Comparison of ENCODE assay signal across 11 cellular contexts in genomic region chr13:36343766-36344165, GRCh38. TPM values are rescaled to one million over a fixed set of nuclear protein-coding genes. Genes with fewer than 3 reads are reported as not detected.
DNase-seq lines count a peak whose midpoint lies in the region; ATAC-seq and TF ChIP-seq lines count a peak whose summit lies in the region.
"Had no signal": no experiment of that assay in that cellular context is flagged by ENCODE, and none has a peak within 500 bp of the region (broad histone marks: within the 10 kb centered on the region; RNA-seq: fewer than 3 reads in every experiment).

No MANE protein-coding gene starts in this region.

- H3K4me1 Mint-ChIP-seq in activated T-helper 1 cell treated with anti-CD3 and anti-CD28 coated beads, Interleukin-12 subunit alpha, Interleukin-12 subunit beta, Interleukin-2, Interleukin-4 antibody, amounts not matched to agents 30 ng/mL and 10 ng/mL and 1 ng/mL, durations not matched to agents 14 hours and 24 hours and 36 hours (ENCODE audit: low read depth), result peaks cover 38% of the 10 kb centered on the region
- peaks cover 14 to 17% of the 10 kb centered on the region in 2 donors for H3K4me1 Mint-ChIP-seq in stimulated activated naive B cell treated with anti-CD40 and anti-IgM and Interleukin-4, amounts not matched to agents 10 μg/mL and 1 μg/mL and 100 μg/mL, for 72 hours
- H3K4me1 Mint-ChIP-seq: central memory CD8-positive, alpha-beta T cell had no signal

- H3K4me3 ChIP-seq in gastroesophageal sphincter, result peak overlapping the region in 1 of 2 donors; percentile 74

- peaks cover under 1% of the 10 kb centered on the region for H3K36me3 Mint-ChIP-seq in activated T-helper 1 cell treated with anti-CD3 and anti-CD28 coated beads, Interleukin-12 subunit alpha, Interleukin-12 subunit beta, Interleukin-2, Interleukin-4 antibody, amounts not matched to agents 30 ng/mL and 10 ng/mL and 1 ng/mL, durations not matched to agents 14 hours and 24 hours and 36 hours (ENCODE audit: low read depth)
- peaks cover 4 to 5% of the 10 kb centered on the region in 2 donors for H3K36me3 Mint-ChIP-seq in stimulated activated naive B cell treated with anti-CD40 and anti-IgM and Interleukin-4, amounts not matched to agents 10 μg/mL and 1 μg/mL and 100 μg/mL, for 72 hours

- peak; percentile 30 for DNase-seq in DMS79 treated with DMSO at 0.1 percent for 48 hours (lab: John Stamatoyannopoulos, UW)
- DNase-seq in DMS79 (lab: John Stamatoyannopoulos, UW), result no peak
- DNase-seq in activated T-helper 1 cell treated with anti-CD3 and anti-CD28 coated beads, Interleukin-12 subunit alpha, Interleukin-12 subunit beta, Interleukin-2, Interleukin-4 antibody, amounts not matched to agents 30 ng/mL and 10 ng/mL and 1 ng/mL, durations not matched to agents 14 hours and 24 hours and 36 hours (ENCODE audit: low spot score), result no peak
- no peak for DNase-seq in stimulated activated naive B cell treated with anti-CD40 and anti-IgM and Interleukin-4, amounts not matched to agents 10 μg/mL and 1 μg/mL and 100 μg/mL, for 72 hours
- no peak for DNase-seq in stimulated activated CD4-positive, alpha-beta T cell treated with anti-CD3 and anti-CD28 coated beads, Interleukin-15, amount 100 ng/mL, for 24 hours
- no peak for DNase-seq in GF-D8 (lab: John Stamatoyannopoulos, UW)
- no peak for DNase-seq in NCI-H2171 (lab: John Stamatoyannopoulos, UW)
- DNase-seq: hypothalamus had no signal

- WGBS in gastroesophageal sphincter (ENCODE audit: low coverage in 1 of 2), 2 donors, result 90 to 100% methylated on average over 1 to 2 of the region's 3 CpGs

- peak overlapping the region; percentile 20 for H3K4me3 Mint-ChIP-seq in activated T-helper 1 cell treated with anti-CD3 and anti-CD28 coated beads, Interleukin-12 subunit alpha, Interleukin-12 subunit beta, Interleukin-2, Interleukin-4 antibody, amounts not matched to agents 30 ng/mL and 10 ng/mL and 1 ng/mL, durations not matched to agents 14 hours and 24 hours and 36 hours
- H3K4me3 Mint-ChIP-seq in stimulated activated naive B cell treated with anti-CD40 and anti-IgM and Interleukin-4, amounts not matched to agents 10 μg/mL and 1 μg/mL and 100 μg/mL, for 72 hours, result no peak overlapping the region
- H3K4me3 Mint-ChIP-seq: central memory CD8-positive, alpha-beta T cell had no signal

- H3K27ac ChIP-seq in gastroesophageal sphincter, result peak overlapping the region in 3 of 4 donors; percentile 96 to 100 (median 97)
- H3K27ac ChIP-seq: 22Rv1 had no signal

- no peaks in the 10 kb centered on the region for H3K27me3 ChIP-seq in gastroesophageal sphincter

- no peak for TF ChIP-seq POLR2A in gastroesophageal sphincter (IDR thresholded peaks at IDR 0.05)

- H3K9me3 ChIP-seq in gastroesophageal sphincter, result no peaks in the 10 kb centered on the region

- H3K36me3 ChIP-seq in gastroesophageal sphincter, result no peaks in the 10 kb centered on the region

- intact Hi-C loops in activated T-helper 1 cell treated with anti-CD3 and anti-CD28 coated beads, Interleukin-12 subunit alpha, Interleukin-12 subunit beta, Interleukin-2, Interleukin-4 antibody, amounts not matched to agents 30 ng/mL and 10 ng/mL and 1 ng/mL, durations not matched to agents 14 hours and 24 hours and 36 hours (cut with micrococcal nuclease), result loop anchor here (2.0 kb wide), 1 partner anchor 61 kb away; no protein-coding TSS in a partner anchor

- ATAC-seq in gastroesophageal sphincter, result no peak
- no peak for ATAC-seq in stimulated activated naive B cell treated with anti-CD40 and anti-IgM and Interleukin-4, amounts not matched to agents 10 μg/mL and 1 μg/mL and 100 μg/mL, for 72 hours (replicated peaks)

- no peak for TF ChIP-seq CTCF in gastroesophageal sphincter (IDR thresholded peaks at IDR 0.05)

- no peak for TF ChIP-seq EP300 in gastroesophageal sphincter (IDR thresholded peaks at IDR 0.05)

- no peaks in the 10 kb centered on the region for H3K9me3 Mint-ChIP-seq in activated T-helper 1 cell treated with anti-CD3 and anti-CD28 coated beads, Interleukin-12 subunit alpha, Interleukin-12 subunit beta, Interleukin-2, Interleukin-4 antibody, amounts not matched to agents 30 ng/mL and 10 ng/mL and 1 ng/mL, durations not matched to agents 14 hours and 24 hours and 36 hours
- no peaks in the 10 kb centered on the region for H3K9me3 Mint-ChIP-seq in stimulated activated naive B cell treated with anti-CD40 and anti-IgM and Interleukin-4, amounts not matched to agents 10 μg/mL and 1 μg/mL and 100 μg/mL, for 72 hours
- H3K9me3 Mint-ChIP-seq: central memory CD8-positive, alpha-beta T cell had no signal

- peaks cover 0 to 63% (median 0%) of the 10 kb centered on the region in 3 donors for H3K4me1 ChIP-seq in gastroesophageal sphincter

- H3K27me3 Mint-ChIP-seq in activated T-helper 1 cell treated with anti-CD3 and anti-CD28 coated beads, Interleukin-12 subunit alpha, Interleukin-12 subunit beta, Interleukin-2, Interleukin-4 antibody, amounts not matched to agents 30 ng/mL and 10 ng/mL and 1 ng/mL, durations not matched to agents 14 hours and 24 hours and 36 hours (ENCODE audit: insufficient read depth), result peaks cover 6% of the 10 kb centered on the region
- H3K27me3 Mint-ChIP-seq in stimulated activated naive B cell treated with anti-CD40 and anti-IgM and Interleukin-4, amounts not matched to agents 10 μg/mL and 1 μg/mL and 100 μg/mL, for 72 hours, result no peaks in the 10 kb centered on the region

- no peak overlapping the region for H3K27ac Mint-ChIP-seq in activated T-helper 1 cell treated with anti-CD3 and anti-CD28 coated beads, Interleukin-12 subunit alpha, Interleukin-12 subunit beta, Interleukin-2, Interleukin-4 antibody, amounts not matched to agents 30 ng/mL and 10 ng/mL and 1 ng/mL, durations not matched to agents 14 hours and 24 hours and 36 hours
- H3K27ac Mint-ChIP-seq in stimulated activated naive B cell treated with anti-CD40 and anti-IgM and Interleukin-4, amounts not matched to agents 10 μg/mL and 1 μg/mL and 100 μg/mL, for 72 hours, result peak overlapping the region; percentile 56

RNA-seq across cellular contexts. Expression of gene SPART, which starts 2.4 kb away (rescaled TPM):
- 28.0 and 28.7 TPM in 2 replicates for total RNA-seq in activated T-helper 1 cell treated with anti-CD3 and anti-CD28 coated beads, Interleukin-12 subunit alpha, Interleukin-12 subunit beta, Interleukin-2, Interleukin-4 antibody, amounts not matched to agents 30 ng/mL and 10 ng/mL and 1 ng/mL, durations not matched to agents 14 hours and 24 hours and 36 hours
- total RNA-seq in gastroesophageal sphincter, result 100 to 1,000 TPM; 113 to 173 (median 128) TPM

RNA-seq across cellular contexts. Expression of gene CCDC169, which starts 46.2 kb away (rescaled TPM):
- total RNA-seq in activated T-helper 1 cell treated with anti-CD3 and anti-CD28 coated beads, Interleukin-12 subunit alpha, Interleukin-12 subunit beta, Interleukin-2, Interleukin-4 antibody, amounts not matched to agents 30 ng/mL and 10 ng/mL and 1 ng/mL, durations not matched to agents 14 hours and 24 hours and 36 hours, result 0.07 TPM in 1 of 2 replicates, not detected in the other
- total RNA-seq in gastroesophageal sphincter, result 1 to 10 TPM in 1 of 4 donors, under 1 TPM in 2, not detected in 1; 0.46 to 5.6 (median 0.94) TPM
